14 cellular contexts compared by ENCODE assay signal in the genomic region with DNA sequence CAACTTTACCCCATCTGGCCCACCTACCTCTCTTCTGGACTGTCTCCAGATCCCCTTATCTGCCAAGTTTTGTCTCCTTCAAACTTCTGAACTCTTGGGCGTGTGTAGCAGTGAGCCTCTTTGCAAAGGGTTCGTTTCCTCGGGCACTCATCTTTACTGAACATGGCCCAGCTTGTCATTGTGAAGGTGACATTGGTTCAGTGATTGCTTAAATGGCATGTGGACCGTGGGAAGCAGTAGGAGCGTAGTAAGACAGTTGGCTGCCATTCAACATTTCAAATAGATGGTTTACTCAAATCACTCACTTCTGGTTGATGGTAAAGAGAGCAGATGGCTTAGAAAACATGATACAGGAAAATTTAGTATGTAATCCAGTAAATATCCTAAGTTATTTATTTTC. TPM values are rescaled to one million over a fixed set of nuclear protein-coding genes. Genes with fewer than 3 reads are reported as not detected.
"Had no signal": no experiment of that assay in that cellular context is flagged by ENCODE, and none has a peak within 500 bp of the region (broad histone marks: within the 10 kb centered on the region; RNA-seq: fewer than 3 reads in every experiment).

No MANE protein-coding gene starts in this region.

- DNase-seq: activated CD4-positive, alpha-beta T cell treated with anti-CD3 and anti-CD28 coated beads, Interleukin-2, amount 10 ng/mL, durations not matched to agents 7 days and 5 days; activated CD4-positive, CD25-positive, alpha-beta regulatory T cell; effector memory CD4-positive, alpha-beta T cell; left cardiac atrium; mucosa of descending colon; naive thymus-derived CD8-positive, alpha-beta T cell; right cardiac atrium; thyroid gland had no signal

- H3K4me1 ChIP-seq: thyroid gland, vagina had no signal

- H3K4me3 ChIP-seq: mucosa of descending colon, thyroid gland, vagina had no signal

- ATAC-seq: mucosa of descending colon; naive thymus-derived CD8-positive, alpha-beta T cell; stimulated activated effector memory CD8-positive, alpha-beta T cell treated with anti-CD3 and anti-CD28 coated beads, Interleukin-12 subunit alpha, Interleukin-12 subunit beta, amount 100 ng/mL, for 72 hours had no signal

- H3K36me3 Mint-ChIP-seq: activated naive CD4-positive, alpha-beta T cell treated with anti-CD3 and anti-CD28 coated beads, Interleukin-2, amount 50 U/mL, for 24 hours had no signal

- H3K4me3 Mint-ChIP-seq: activated CD4-positive, alpha-beta T cell treated with anti-CD3 and anti-CD28 coated beads, Interleukin-2, amount 10 ng/mL, durations not matched to agents 7 days and 5 days; activated naive CD4-positive, alpha-beta T cell treated with anti-CD3 and anti-CD28 coated beads, Interleukin-2, amount 50 U/mL, for 24 hours; naive thymus-derived CD8-positive, alpha-beta T cell; stimulated activated effector memory CD8-positive, alpha-beta T cell treated with anti-CD3 and anti-CD28 coated beads, Interleukin-12 subunit alpha, Interleukin-12 subunit beta, amount 100 ng/mL, for 72 hours had no signal

- H3K27ac ChIP-seq: thyroid gland, vagina had no signal

- H3K9me3 Mint-ChIP-seq: activated CD4-positive, alpha-beta T cell treated with anti-CD3 and anti-CD28 coated beads, Interleukin-2, amount 10 ng/mL, durations not matched to agents 7 days and 5 days; activated naive CD4-positive, alpha-beta T cell treated with anti-CD3 and anti-CD28 coated beads, Interleukin-2, amount 50 U/mL, for 24 hours; naive thymus-derived CD8-positive, alpha-beta T cell; stimulated activated effector memory CD8-positive, alpha-beta T cell treated with anti-CD3 and anti-CD28 coated beads, Interleukin-12 subunit alpha, Interleukin-12 subunit beta, amount 100 ng/mL, for 72 hours had no signal

- H3K27me3 Mint-ChIP-seq: activated CD4-positive, alpha-beta T cell treated with anti-CD3 and anti-CD28 coated beads, Interleukin-2, amount 10 ng/mL, durations not matched to agents 7 days and 5 days; activated naive CD4-positive, alpha-beta T cell treated with anti-CD3 and anti-CD28 coated beads, Interleukin-2, amount 50 U/mL, for 24 hours had no signal

- H3K27ac Mint-ChIP-seq: activated CD4-positive, alpha-beta T cell treated with anti-CD3 and anti-CD28 coated beads, Interleukin-2, amount 10 ng/mL, durations not matched to agents 7 days and 5 days; activated naive CD4-positive, alpha-beta T cell treated with anti-CD3 and anti-CD28 coated beads, Interleukin-2, amount 50 U/mL, for 24 hours; naive thymus-derived CD8-positive, alpha-beta T cell; stimulated activated effector memory CD8-positive, alpha-beta T cell treated with anti-CD3 and anti-CD28 coated beads, Interleukin-12 subunit alpha, Interleukin-12 subunit beta, amount 100 ng/mL, for 72 hours had no signal

- H3K9me3 ChIP-seq: mucosa of descending colon, thyroid gland, vagina had no signal

- H3K4me1 Mint-ChIP-seq: activated CD4-positive, alpha-beta T cell treated with anti-CD3 and anti-CD28 coated beads, Interleukin-2, amount 10 ng/mL, durations not matched to agents 7 days and 5 days; activated naive CD4-positive, alpha-beta T cell treated with anti-CD3 and anti-CD28 coated beads, Interleukin-2, amount 50 U/mL, for 24 hours; stimulated activated effector memory CD8-positive, alpha-beta T cell treated with anti-CD3 and anti-CD28 coated beads, Interleukin-12 subunit alpha, Interleukin-12 subunit beta, amount 100 ng/mL, for 72 hours had no signal

- H3K27me3 ChIP-seq: thyroid gland, vagina had no signal

RNA-seq across cellular contexts. Expression of a gene that starts 34.8 kb away (rescaled TPM):
- total RNA-seq: activated CD4-positive, alpha-beta T cell treated with anti-CD3 and anti-CD28 coated beads, Interleukin-2, amount 10 ng/mL, durations not matched to agents 7 days and 5 days; activated CD8-positive, alpha-beta memory T cell treated with anti-CD3 and anti-CD28 coated beads for 36 hours; epithelial cell of proximal tubule; naive thymus-derived CD8-positive, alpha-beta T cell; posterior vena cava; thyroid gland; vagina had no signal
